1 cellular context compared by ENCODE assay signal in genomic region chr11:93974759-93975158, GRCh38.
A peak's percentile ranks its signal among the peaks of the same experiment; 100 is the strongest.
TF ChIP-seq lines count a peak whose summit lies in the region.

No MANE protein-coding gene starts in this region.

TF ChIP-seq in K562, 482 proteins besides CTCF, POLR2A, EP300 and RAD21 (continued from another document):
- TF ChIP-seq FOXM1 (IDR thresholded peaks at IDR 0.05; ENCODE audit: low read depth), result 0 out of 2 replicates have a peak, but pooled peaks have one; percentile 20
- no peak for TF ChIP-seq FOXM1 (CRISPR knock-in tag; IDR thresholded peaks at IDR 0.05; ENCODE audit: low read depth)
- no peak for TF ChIP-seq GTF2A2 (tag; IDR thresholded peaks at IDR 0.05)
- TF ChIP-seq ATF6 (CRISPR knock-in tag; IDR thresholded peaks at IDR 0.05), result no peak
- no peak for TF ChIP-seq ZC3H4 (CRISPR knock-in tag; IDR thresholded peaks at IDR 0.05; ENCODE audit: borderline replicate concordance)
- no peak for TF ChIP-seq ZNF12 (CRISPR knock-in tag; IDR thresholded peaks at IDR 0.05)
- TF ChIP-seq NR0B1 (IDR thresholded peaks at IDR 0.05; ENCODE audit: partially characterized antibody), result no peak
- TF ChIP-seq CBX5 (IDR thresholded peaks at IDR 0.05; ENCODE audit: borderline replicate concordance, low read depth), result peak; percentile 93
- TF ChIP-seq EHMT2 (IDR thresholded peaks at IDR 0.05), result 0 out of 2 replicates have a peak, but pooled peaks have one; percentile 54
- no peak for TF ChIP-seq TGIF2 (CRISPR knock-in tag; IDR thresholded peaks at IDR 0.05)
- TF ChIP-seq ZNF449 (CRISPR knock-in tag; IDR thresholded peaks at IDR 0.05), result no peak
- peak; percentile 87 to 93 for TF ChIP-seq TRIM24 (IDR thresholded peaks at IDR 0.05)
- TF ChIP-seq ZNF384 (IDR thresholded peaks at IDR 0.05; ENCODE audit: low read depth, low read length), result peak; percentile 39; the same call in 1 of the 2 replicates
- no peak for TF ChIP-seq ZBTB12 (CRISPR knock-in tag; IDR thresholded peaks at IDR 0.05)
- TF ChIP-seq NFE2 (IDR thresholded peaks at IDR 0.05; ENCODE audit: low read depth), result no peak
- TF ChIP-seq FOXK1 (CRISPR knock-in tag; IDR thresholded peaks at IDR 0.05; ENCODE audit: borderline replicate concordance), result no peak
- 0 out of 2 replicates have a peak, but pooled peaks have one; percentile 17 for TF ChIP-seq NCOR1 (IDR thresholded peaks at IDR 0.05)
- TF ChIP-seq ZNF217 (CRISPR knock-in tag; IDR thresholded peaks at IDR 0.05), result no peak
- TF ChIP-seq MEF2A (IDR thresholded peaks at IDR 0.05; ENCODE audit: control insufficient read depth, low read depth, low read length), result peak; percentile 9; the same call in 1 of the 2 replicates
- no peak for TF ChIP-seq THRAP3 (IDR thresholded peaks at IDR 0.05; ENCODE audit: borderline replicate concordance)
- TF ChIP-seq ARNT (IDR thresholded peaks at IDR 0.05), result peak in 1 of 2 experiments; percentile 80; a peak in 1 of 4 replicates
- TF ChIP-seq CCAR2 (IDR thresholded peaks at IDR 0.05; ENCODE audit: low read depth, low read length), result no peak
